21 cellular contexts compared by ENCODE assay signal in the genomic region with DNA sequence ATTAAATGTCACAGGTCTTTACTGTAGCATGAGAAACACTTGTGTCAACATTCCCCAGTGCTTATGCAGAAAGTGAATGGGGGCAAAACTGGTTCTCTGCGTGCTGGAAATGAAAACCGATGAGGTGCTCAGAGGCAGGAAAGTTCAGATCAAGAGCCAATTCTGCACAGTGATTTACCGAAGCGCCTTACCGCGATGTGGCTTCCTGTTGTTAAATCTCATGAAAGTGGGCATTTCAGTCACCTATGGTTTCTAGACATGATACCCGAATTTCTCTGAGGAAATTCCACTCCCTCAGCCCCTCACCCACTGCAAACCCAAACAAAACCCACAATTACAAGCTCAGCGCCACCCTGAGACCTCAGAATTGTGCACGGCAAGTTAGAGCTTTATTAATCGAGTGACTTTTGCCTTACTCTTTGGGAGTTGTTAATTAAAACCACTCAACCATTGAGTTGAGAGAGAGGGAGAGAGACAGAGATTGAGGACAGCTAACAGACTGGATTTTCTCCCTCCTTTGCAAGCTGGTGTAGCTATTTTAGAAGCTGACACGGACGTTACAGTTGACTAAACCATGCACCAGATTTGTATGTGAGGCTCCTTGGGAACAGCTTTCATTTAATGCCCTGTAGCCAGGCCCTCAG.
DNase-seq lines count a peak whose midpoint lies in the region; ATAC-seq and TF ChIP-seq lines count a peak whose summit lies in the region.
"Had no signal": no experiment of that assay in that cellular context is flagged by ENCODE, and none has a peak within 500 bp of the region (broad histone marks: within the 10 kb centered on the region; RNA-seq: fewer than 3 reads in every experiment).

No MANE protein-coding gene starts in this region.

- no peaks in the 10 kb centered on the region for H4K20me1 ChIP-seq in PC-9 (ENCODE audit: insufficient read depth)

- H3F3A ChIP-seq in PC-9 (ENCODE audit: insufficient read depth, low read depth), result no peaks in the 10 kb centered on the region

- H3K27me3 Mint-ChIP-seq in activated T-helper 17 cell treated with anti-CD3 and anti-CD28 coated beads, Interleukin-2, amount 50 U/mL, for 72 hours, result peaks cover 11% of the 10 kb centered on the region
- H3K27me3 Mint-ChIP-seq in natural killer cell (ENCODE audit: low read depth in 2 of 2), result peaks cover 51 to 76% of the 10 kb centered on the region in 2 donors

- CTCF ChIA-PET in PC-9 (lab: Charles Lee), result interaction anchor here (0.6 to 1.0 kb wide), 2 partner anchors 10 to 53 kb away, joined by 3 to 7 read pairs; no protein-coding TSS in a partner anchor

- H3K27me3 ChIP-seq in uterus (no peaks in the 10 kb centered on the region), vagina (no peaks in the 10 kb centered on the region), PC-9 (ENCODE audit: insufficient read depth, low read depth) (no peaks in the 10 kb centered on the region)
- H3K27me3 ChIP-seq: sigmoid colon had no signal

- no peaks in the 10 kb centered on the region for H3K4me1 Mint-ChIP-seq in activated T-helper 17 cell treated with anti-CD3 and anti-CD28 coated beads, Interleukin-2, amount 50 U/mL, for 72 hours
- peaks cover 33 to 35% of the 10 kb centered on the region in 2 donors for H3K4me1 Mint-ChIP-seq in natural killer cell
- H3K4me1 Mint-ChIP-seq: neural crest cell had no signal

- no peak overlapping the region for H3K4me3 Mint-ChIP-seq in activated T-helper 17 cell treated with anti-CD3 and anti-CD28 coated beads, Interleukin-2, amount 50 U/mL, for 72 hours
- H3K4me3 Mint-ChIP-seq in natural killer cell, result peak overlapping the region; percentile 64
- H3K4me3 Mint-ChIP-seq: activated naive CD8-positive, alpha-beta T cell; neural crest cell had no signal

- no peaks in the 10 kb centered on the region for H3K9me2 ChIP-seq in PC-9 (ENCODE audit: insufficient read depth)

- no peaks in the 10 kb centered on the region for H3K36me3 ChIP-seq in uterus
- no peaks in the 10 kb centered on the region for H3K36me3 ChIP-seq in vagina
- H3K36me3 ChIP-seq in PC-9 (ENCODE audit: low read depth), result no peaks in the 10 kb centered on the region

- H3K36me3 Mint-ChIP-seq in activated T-helper 17 cell treated with anti-CD3 and anti-CD28 coated beads, Interleukin-2, amount 50 U/mL, for 72 hours (ENCODE audit: low read depth), result no peaks in the 10 kb centered on the region
- no peaks in the 10 kb centered on the region for H3K36me3 Mint-ChIP-seq in natural killer cell
- H3K36me3 Mint-ChIP-seq: activated naive CD8-positive, alpha-beta T cell had no signal

- H3K79me2 ChIP-seq in PC-9 (ENCODE audit: low read depth), result no peaks in the 10 kb centered on the region

- no peak overlapping the region for H2AFZ ChIP-seq in PC-9

- H3K27ac Mint-ChIP-seq in activated T-helper 17 cell treated with anti-CD3 and anti-CD28 coated beads, Interleukin-2, amount 50 U/mL, for 72 hours, result no peak overlapping the region
- H3K27ac Mint-ChIP-seq in natural killer cell, result peak overlapping the region in 1 of 2 donors; percentile 40

- H3K4me2 ChIP-seq in PC-9, result no peak overlapping the region

- H3K4me3 ChIP-seq in uterus (no peak overlapping the region), vagina (no peak overlapping the region), PC-9 (no peak overlapping the region)
- H3K4me3 ChIP-seq: lung, sigmoid colon had no signal

- TF ChIP-seq POLR2A in uterus (IDR thresholded peaks at IDR 0.05), result no peak
- no peak for TF ChIP-seq POLR2A in vagina (IDR thresholded peaks at IDR 0.05)

- H3K27ac ChIP-seq in uterus (peak overlapping the region; percentile 69 to 73), vagina (no peak overlapping the region), PC-9 (no peak overlapping the region)

- intact Hi-C loops in natural killer cell (cut with micrococcal nuclease) (no loop called here), uterus (cut with DNase I; ENCODE audit: low total_unique reads) (no loop called here), vagina (cut with DNase I) (no loop called here), PC-9 (cut with micrococcal nuclease; ENCODE audit: unreplicated experiment) (no loop called here)

- no peak for TF ChIP-seq CTCF in natural killer cell (IDR thresholded peaks at IDR 0.05)
- TF ChIP-seq CTCF in uterus (IDR thresholded peaks at IDR 0.05), result no peak
- TF ChIP-seq CTCF in vagina (IDR thresholded peaks at IDR 0.05), result no peak
- no peak for TF ChIP-seq CTCF in PC-9 (conservative IDR thresholded peaks at IDR 0.05)

- H3K9me3 Mint-ChIP-seq in activated T-helper 17 cell treated with anti-CD3 and anti-CD28 coated beads, Interleukin-2, amount 50 U/mL, for 72 hours, result no peaks in the 10 kb centered on the region
- H3K9me3 Mint-ChIP-seq in natural killer cell, result no peaks in the 10 kb centered on the region
- H3K9me3 Mint-ChIP-seq: neural crest cell had no signal

- H3K4me1 ChIP-seq in uterus (no peaks in the 10 kb centered on the region), vagina (peaks cover 5% of the 10 kb centered on the region), PC-9 (replicated peaks; ENCODE audit: insufficient read depth) (peaks cover 13% of the 10 kb centered on the region)

- no TSS peak for BruUV-seq in PC-9 (replicated peaks; lab: Mats Ljungman, UMichigan)

- peak; percentile 37 for ATAC-seq in activated T-helper 17 cell treated with anti-CD3 and anti-CD28 coated beads, Interleukin-2, amount 50 U/mL, for 72 hours (replicated peaks)
- peak; percentile 49 to 87 (median 61) for ATAC-seq in natural killer cell
- ATAC-seq in HG03139 (IDR thresholded peaks at IDR 0.05; ENCODE audit: unreplicated experiment), result no peak

- peak; percentile 5 for DNase-seq in stimulated activated CD4-positive, alpha-beta T cell treated with anti-CD3 and anti-CD28 coated beads, Interleukin-15, amount 100 ng/mL, for 24 hours
- no peak for DNase-seq in stimulated activated CD4-positive, alpha-beta T cell treated with anti-CD3 and anti-CD28 coated beads, Interleukin-4, amount 100 ng/mL, for 24 hours
- DNase-seq in natural killer cell, result peak; percentile 23
- no peak for DNase-seq in uterus
- no peak for DNase-seq in vagina (ENCODE audit: extremely low spot score in 2 of 2)
- DNase-seq in PC-9, result no peak
- DNase-seq: activated CD4-positive, alpha-beta T cell treated with anti-CD3 and anti-CD28 coated beads, Interleukin-2, amount 50 U/mL, for 4 hours; central memory CD4-positive, alpha-beta T cell; DND-41; foreskin fibroblast; NCI-H2029 treated with DMSO at 0.1 percent for 48 hours; SHP77; sigmoid colon; stimulated activated CD4-positive, alpha-beta T cell treated with anti-CD3 and anti-CD28 coated beads, Interleukin-4, amount 100 ng/mL, for 4 hours; stimulated activated naive CD4-positive, alpha-beta T cell treated with Interleukin-2 at 50 U/mL for 16 hours; T-helper 9 cell had no signal

- no peaks in the 10 kb centered on the region for H3K9me3 ChIP-seq in uterus
- no peaks in the 10 kb centered on the region for H3K9me3 ChIP-seq in vagina
- no peaks in the 10 kb centered on the region for H3K9me3 ChIP-seq in PC-9 (ENCODE audit: insufficient read depth, low read depth)
- H3K9me3 ChIP-seq: sigmoid colon had no signal

- POLR2A ChIA-PET in PC-9 (lab: Charles Lee; ENCODE audit: unreplicated experiment), result no interaction called here

Comparison
In these comparisons a context has a peak if more than half of its experiments do, and no peak if none do; other contexts are left out.
1. DNase-seq: peak in stimulated activated CD4-positive, alpha-beta T cell treated with anti-CD3 and anti-CD28 coated beads, Interleukin-15, amount 100 ng/mL, for 24 hours (single experiment) and natural killer cell (single experiment); none in stimulated activated CD4-positive, alpha-beta T cell treated with anti-CD3 and anti-CD28 coated beads, Interleukin-4, amount 100 ng/mL, for 24 hours (single experiment), uterus (0 of 2), vagina (0 of 2) and PC-9 (0 of 2).
2. H3K27ac ChIP-seq: peak in uterus (2 of 2); none in vagina (single experiment) and PC-9 (single experiment).